ENCODE assay signal across 1 cellular context in the genomic region with DNA sequence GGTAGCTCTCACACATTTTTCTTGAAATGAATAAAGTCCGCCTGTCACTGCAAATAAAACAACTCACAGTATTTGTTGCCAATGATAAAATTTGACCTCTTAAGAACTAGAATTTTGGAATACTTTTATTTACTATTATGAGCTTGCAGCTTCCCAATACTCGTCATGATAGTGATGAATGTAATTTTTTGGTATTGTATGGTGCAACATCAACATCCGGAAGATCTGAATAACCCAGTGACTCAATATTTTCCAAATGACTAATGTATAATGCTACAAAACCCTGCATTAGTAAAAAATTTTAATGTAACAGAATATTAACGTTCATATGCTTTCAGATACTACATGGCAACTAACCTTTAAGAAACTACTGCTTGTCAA.
TF ChIP-seq lines count a peak whose summit lies in the region.

No MANE protein-coding gene starts in this region.

TF ChIP-seq in WTC11, 78 proteins besides CTCF, POLR2A, EP300 and RAD21 (continued from another document):
- TF ChIP-seq, protein P1, sequence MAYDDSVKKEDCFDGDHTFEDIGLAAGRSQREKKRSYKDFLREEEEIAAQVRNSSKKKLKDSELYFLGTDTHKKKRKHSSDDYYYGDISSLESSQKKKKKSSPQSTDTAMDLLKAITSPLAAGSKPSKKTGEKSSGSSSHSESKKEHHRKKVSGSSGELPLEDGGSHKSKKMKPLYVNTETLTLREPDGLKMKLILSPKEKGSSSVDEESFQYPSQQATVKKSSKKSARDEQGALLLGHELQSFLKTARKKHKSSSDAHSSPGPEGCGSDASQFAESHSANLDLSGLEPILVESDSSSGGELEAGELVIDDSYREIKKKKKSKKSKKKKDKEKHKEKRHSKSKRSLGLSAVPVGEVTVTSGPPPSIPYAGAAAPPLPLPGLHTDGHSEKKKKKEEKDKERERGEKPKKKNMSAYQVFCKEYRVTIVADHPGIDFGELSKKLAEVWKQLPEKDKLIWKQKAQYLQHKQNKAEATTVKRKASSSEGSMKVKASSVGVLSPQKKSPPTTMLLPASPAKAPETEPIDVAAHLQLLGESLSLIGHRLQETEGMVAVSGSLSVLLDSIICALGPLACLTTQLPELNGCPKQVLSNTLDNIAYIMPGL (CRISPR knock-in tag; IDR thresholded peaks at IDR 0.05), result no peak
- TF ChIP-seq ZNF396 (CRISPR knock-in tag; IDR thresholded peaks at IDR 0.05; ENCODE audit: borderline replicate concordance), result no peak
- TF ChIP-seq, protein P2, sequence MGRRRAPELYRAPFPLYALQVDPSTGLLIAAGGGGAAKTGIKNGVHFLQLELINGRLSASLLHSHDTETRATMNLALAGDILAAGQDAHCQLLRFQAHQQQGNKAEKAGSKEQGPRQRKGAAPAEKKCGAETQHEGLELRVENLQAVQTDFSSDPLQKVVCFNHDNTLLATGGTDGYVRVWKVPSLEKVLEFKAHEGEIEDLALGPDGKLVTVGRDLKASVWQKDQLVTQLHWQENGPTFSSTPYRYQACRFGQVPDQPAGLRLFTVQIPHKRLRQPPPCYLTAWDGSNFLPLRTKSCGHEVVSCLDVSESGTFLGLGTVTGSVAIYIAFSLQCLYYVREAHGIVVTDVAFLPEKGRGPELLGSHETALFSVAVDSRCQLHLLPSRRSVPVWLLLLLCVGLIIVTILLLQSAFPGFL (CRISPR knock-in tag; IDR thresholded peaks at IDR 0.05; ENCODE audit: borderline replicate concordance), result no peak
- no peak for TF ChIP-seq SP1 (CRISPR knock-in tag; conservative IDR thresholded peaks at IDR 0.05)
